In genomic region chr10:126618466-126618865, GRCh38 we compare ENCODE assay signal across 22 cellular contexts.
DNase-seq lines count a peak whose midpoint lies in the region; ATAC-seq and TF ChIP-seq lines count a peak whose summit lies in the region.
"Had no signal": no experiment of that assay in that cellular context is flagged by ENCODE, and none has a peak within 500 bp of the region (broad histone marks: within the 10 kb centered on the region; RNA-seq: fewer than 3 reads in every experiment).

No MANE protein-coding gene starts in this region.

- TF ChIP-seq CTCF in RWPE2 (IDR thresholded peaks at IDR 0.05; ENCODE audit: poor library complexity, severe bottlenecking) = no peak
- no peak for TF ChIP-seq CTCF in choroid plexus epithelial cell (conservative IDR thresholded peaks at IDR 0.05; ENCODE audit: low read depth, low read length)

- H3K36me3 ChIP-seq in RWPE2 (ENCODE audit: low read depth) = no peaks in the 10 kb centered on the region

- DNase-seq in COLO829 (ENCODE audit: low spot score) = peak; percentile 11
- no peak for DNase-seq in RWPE2 (ENCODE audit: low spot score)
- DNase-seq in choroid plexus epithelial cell (ENCODE audit: low read depth) = peak; percentile 32
- peak; percentile 19 for DNase-seq in skeletal muscle cell (ENCODE audit: low read depth)
- DNase-seq in ACHN = no peak
- DNase-seq in NCI-H446 treated with DMSO at 0.1 percent for 48 hours (lab: John Stamatoyannopoulos, UW) = no peak
- DNase-seq: 8988T; CD8-positive, alpha-beta memory T cell; GDM1; H7; MV-4-11; NCI-H1105 treated with DMSO at 0.1 percent for 48 hours; NCI-H2029 treated with DMSO at 0.1 percent for 48 hours; NCI-H2171 treated with DMSO at 0.1 percent for 48 hours; NCI-H526; PC-9; SIG-M5; SK-N-SH had no signal

- H3K36me3 Mint-ChIP-seq in stimulated activated memory B cell treated with anti-CD40 and anti-IgM and Interleukin-4, amounts not matched to agents 10 μg/mL and 1 μg/mL and 100 μg/mL, for 72 hours = no peaks in the 10 kb centered on the region
- H3K36me3 Mint-ChIP-seq: CD8-positive, alpha-beta memory T cell had no signal

- in situ Hi-C loops in ACHN (cut with HindIII; ENCODE audit: low pct_ligation_motif_present, low pct_unique_long_range_greater_than_20kb, low sequenced_read_pairs) = no loop called here

- H3K27me3 ChIP-seq in RWPE2 (ENCODE audit: insufficient read depth, poor library complexity, severe bottlenecking) = no peaks in the 10 kb centered on the region

- no peaks in the 10 kb centered on the region for H3K9me3 Mint-ChIP-seq in stimulated activated memory B cell treated with anti-CD40 and anti-IgM and Interleukin-4, amounts not matched to agents 10 μg/mL and 1 μg/mL and 100 μg/mL, for 72 hours

- H3K4me3 ChIP-seq in RWPE2 (ENCODE audit: severe bottlenecking) = no peak overlapping the region
- no peak overlapping the region for H3K4me3 ChIP-seq in choroid plexus epithelial cell (ENCODE audit: low read depth, low read length)
- H3K4me3 ChIP-seq in skeletal muscle cell (ENCODE audit: low read depth, low read length) = no peak overlapping the region
- H3K4me3 ChIP-seq: PC-9 had no signal

- H3K4me1 ChIP-seq in RWPE2 (ENCODE audit: insufficient read depth, poor library complexity, severe bottlenecking) = no peaks in the 10 kb centered on the region

- no peaks in the 10 kb centered on the region for H3K4me1 Mint-ChIP-seq in stimulated activated memory B cell treated with anti-CD40 and anti-IgM and Interleukin-4, amounts not matched to agents 10 μg/mL and 1 μg/mL and 100 μg/mL, for 72 hours
- H3K4me1 Mint-ChIP-seq: CD8-positive, alpha-beta memory T cell had no signal

- H3K9me3 ChIP-seq in RWPE2 (ENCODE audit: severe bottlenecking) = no peaks in the 10 kb centered on the region
- H3K9me3 ChIP-seq: SK-N-SH had no signal

- H3K27ac Mint-ChIP-seq in stimulated activated memory B cell treated with anti-CD40 and anti-IgM and Interleukin-4, amounts not matched to agents 10 μg/mL and 1 μg/mL and 100 μg/mL, for 72 hours = no peak overlapping the region
- H3K27ac Mint-ChIP-seq: CD8-positive, alpha-beta memory T cell had no signal

- no peak overlapping the region for H3K4me3 Mint-ChIP-seq in stimulated activated memory B cell treated with anti-CD40 and anti-IgM and Interleukin-4, amounts not matched to agents 10 μg/mL and 1 μg/mL and 100 μg/mL, for 72 hours
- H3K4me3 Mint-ChIP-seq: CD8-positive, alpha-beta memory T cell had no signal

- H3K27ac ChIP-seq in RWPE2 (ENCODE audit: poor library complexity, severe bottlenecking) = no peak overlapping the region
- H3K27ac ChIP-seq: C4-2B, KMS-11, PC-9, RWPE1 had no signal

- H3K27me3 Mint-ChIP-seq in stimulated activated memory B cell treated with anti-CD40 and anti-IgM and Interleukin-4, amounts not matched to agents 10 μg/mL and 1 μg/mL and 100 μg/mL, for 72 hours = no peaks in the 10 kb centered on the region
- H3K27me3 Mint-ChIP-seq: CD8-positive, alpha-beta memory T cell had no signal

- peak; percentile 59 for ATAC-seq in RWPE2 (ENCODE audit: low read depth)
- ATAC-seq in stimulated activated memory B cell treated with anti-CD40 and anti-IgM and Interleukin-4, amounts not matched to agents 10 μg/mL and 1 μg/mL and 100 μg/mL, for 72 hours = no peak

Comparison
In these comparisons a context has a peak if more than half of its experiments do, and no peak if none do; other contexts are left out.
1. DNase-seq: peak in COLO829 (single experiment), choroid plexus epithelial cell (single experiment) and skeletal muscle cell (single experiment); none in RWPE2 (single experiment), ACHN (single experiment) and NCI-H446 treated with DMSO at 0.1 percent for 48 hours (single experiment).